Comparison of ENCODE assay signal across 1 cellular context in genomic region chr6:126170875-126171489, GRCh38.
TF ChIP-seq lines count a peak whose summit lies in the region.

No MANE protein-coding gene starts in this region.

TF ChIP-seq in WTC11, 78 proteins besides CTCF, POLR2A, EP300 and RAD21 (continued from another document):
- TF ChIP-seq, protein P1, sequence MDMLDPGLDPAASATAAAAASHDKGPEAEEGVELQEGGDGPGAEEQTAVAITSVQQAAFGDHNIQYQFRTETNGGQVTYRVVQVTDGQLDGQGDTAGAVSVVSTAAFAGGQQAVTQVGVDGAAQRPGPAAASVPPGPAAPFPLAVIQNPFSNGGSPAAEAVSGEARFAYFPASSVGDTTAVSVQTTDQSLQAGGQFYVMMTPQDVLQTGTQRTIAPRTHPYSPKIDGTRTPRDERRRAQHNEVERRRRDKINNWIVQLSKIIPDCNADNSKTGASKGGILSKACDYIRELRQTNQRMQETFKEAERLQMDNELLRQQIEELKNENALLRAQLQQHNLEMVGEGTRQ (CRISPR knock-in tag; IDR thresholded peaks at IDR 0.05): no peak
- TF ChIP-seq SMAD4 (CRISPR knock-in tag; IDR thresholded peaks at IDR 0.05): no peak
- TF ChIP-seq, protein P2, sequence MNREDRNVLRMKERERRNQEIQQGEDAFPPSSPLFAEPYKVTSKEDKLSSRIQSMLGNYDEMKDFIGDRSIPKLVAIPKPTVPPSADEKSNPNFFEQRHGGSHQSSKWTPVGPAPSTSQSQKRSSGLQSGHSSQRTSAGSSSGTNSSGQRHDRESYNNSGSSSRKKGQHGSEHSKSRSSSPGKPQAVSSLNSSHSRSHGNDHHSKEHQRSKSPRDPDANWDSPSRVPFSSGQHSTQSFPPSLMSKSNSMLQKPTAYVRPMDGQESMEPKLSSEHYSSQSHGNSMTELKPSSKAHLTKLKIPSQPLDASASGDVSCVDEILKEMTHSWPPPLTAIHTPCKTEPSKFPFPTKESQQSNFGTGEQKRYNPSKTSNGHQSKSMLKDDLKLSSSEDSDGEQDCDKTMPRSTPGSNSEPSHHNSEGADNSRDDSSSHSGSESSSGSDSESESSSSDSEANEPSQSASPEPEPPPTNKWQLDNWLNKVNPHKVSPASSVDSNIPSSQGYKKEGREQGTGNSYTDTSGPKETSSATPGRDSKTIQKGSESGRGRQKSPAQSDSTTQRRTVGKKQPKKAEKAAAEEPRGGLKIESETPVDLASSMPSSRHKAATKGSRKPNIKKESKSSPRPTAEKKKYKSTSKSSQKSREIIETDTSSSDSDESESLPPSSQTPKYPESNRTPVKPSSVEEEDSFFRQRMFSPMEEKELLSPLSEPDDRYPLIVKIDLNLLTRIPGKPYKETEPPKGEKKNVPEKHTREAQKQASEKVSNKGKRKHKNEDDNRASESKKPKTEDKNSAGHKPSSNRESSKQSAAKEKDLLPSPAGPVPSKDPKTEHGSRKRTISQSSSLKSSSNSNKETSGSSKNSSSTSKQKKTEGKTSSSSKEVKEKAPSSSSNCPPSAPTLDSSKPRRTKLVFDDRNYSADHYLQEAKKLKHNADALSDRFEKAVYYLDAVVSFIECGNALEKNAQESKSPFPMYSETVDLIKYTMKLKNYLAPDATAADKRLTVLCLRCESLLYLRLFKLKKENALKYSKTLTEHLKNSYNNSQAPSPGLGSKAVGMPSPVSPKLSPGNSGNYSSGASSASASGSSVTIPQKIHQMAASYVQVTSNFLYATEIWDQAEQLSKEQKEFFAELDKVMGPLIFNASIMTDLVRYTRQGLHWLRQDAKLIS (CRISPR knock-in tag; IDR thresholded peaks at IDR 0.05; ENCODE audit: borderline replicate concordance): no peak
